8 cellular contexts compared by ENCODE assay signal in the genomic region with DNA sequence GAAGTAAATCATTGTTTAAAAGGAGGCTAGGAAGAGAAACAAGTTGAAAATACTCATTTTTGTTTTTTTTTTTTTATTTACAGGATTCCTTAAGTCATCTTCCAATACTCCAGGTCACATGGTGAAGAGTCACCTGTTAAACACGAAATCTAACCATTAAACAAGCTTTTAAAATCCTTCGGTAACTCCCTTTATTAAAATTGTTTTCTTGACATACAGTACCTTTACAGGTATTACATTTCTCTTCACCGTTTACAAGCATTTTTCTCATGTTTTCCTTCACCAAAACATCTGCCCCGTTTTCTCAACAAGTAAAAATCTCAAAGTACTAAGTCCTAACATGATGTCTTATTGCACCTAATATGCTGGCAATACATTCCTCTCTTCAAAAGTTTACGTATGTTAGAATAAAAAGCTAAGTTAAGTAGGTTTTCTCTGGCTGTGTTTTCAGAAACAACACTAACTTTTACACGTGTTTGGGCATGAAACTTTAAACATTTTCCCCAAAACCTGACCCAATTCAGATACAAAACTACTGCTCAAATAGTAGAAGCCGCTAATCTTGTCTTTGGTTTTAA. TPM values are rescaled to one million over a fixed set of nuclear protein-coding genes. Genes with fewer than 3 reads are reported as not detected.
DNase-seq lines count a peak whose midpoint lies in the region; ATAC-seq, FAIRE-seq and TF ChIP-seq lines count a peak whose summit lies in the region.

No MANE protein-coding gene starts in this region.

- ATAC-seq in A549 (no peak), HG03045 (IDR thresholded peaks at IDR 0.05; ENCODE audit: unreplicated experiment) (no peak)

- H2BK15ac ChIP-seq in mesendoderm (replicated peaks; ENCODE audit: low read depth), result no peak overlapping the region

- no peaks in the 10 kb centered on the region for H3K9me3 Mint-ChIP-seq in brain

- no peak for TF ChIP-seq POLR2A in A549 (IDR thresholded peaks at IDR 0.05; ENCODE audit: low read length)

- peak overlapping the region; percentile 96 for H3K4ac ChIP-seq in mesendoderm (ENCODE audit: low read depth, low read length)

- H3K9me3 ChIP-seq in A549, result no peaks in the 10 kb centered on the region
- no peaks in the 10 kb centered on the region for H3K9me3 ChIP-seq in HUES48 (ENCODE audit: control insufficient read depth, insufficient read depth, low read length)

- H3K18ac ChIP-seq in mesendoderm (ENCODE audit: low read length), result peak overlapping the region; percentile 98

- H3K56ac ChIP-seq in mesendoderm (ENCODE audit: low read length), result peak overlapping the region; percentile 99

- peaks cover 6% of the 10 kb centered on the region for H3K27me3 Mint-ChIP-seq in brain

- no peak overlapping the region for H2BK120ac ChIP-seq in mesendoderm (ENCODE audit: low read depth, low read length)

- no peak for FAIRE-seq in A549 (lab: Jason Lieb, UNC)

- peak overlapping the region; percentile 40 to 92 (median 91) for H3K27ac Mint-ChIP-seq in brain

- H3K36me3 Mint-ChIP-seq in brain, result peaks cover 33% of the 10 kb centered on the region

- H3K9ac ChIP-seq in HUES48 (ENCODE audit: low read depth, low read length), result peak overlapping the region; percentile 100
- H3K9ac ChIP-seq in mesendoderm (ENCODE audit: low read length), result peak overlapping the region; percentile 98

- CTCF ChIA-PET in A549 (lab: Yijun Ruan, JAX), result interaction anchor here (1.0 to 1.5 kb wide), 5 partner anchors 23 to 293 kb away, joined by 3 to 5 read pairs (median 4); no protein-coding TSS in a partner anchor

- H3K36me3 ChIP-seq in HUES48 (ENCODE audit: control insufficient read depth, insufficient read depth, low read length) (peaks cover 7% of the 10 kb centered on the region), mesendoderm (ENCODE audit: control insufficient read depth, insufficient read depth, low read length) (no peaks in the 10 kb centered on the region)

- TF ChIP-seq RAD21 in A549 (conservative IDR thresholded peaks at IDR 0.05 in 1 of 2, IDR thresholded peaks at IDR 0.05 in 1 of 2), result no peak

- peak overlapping the region; percentile 83 for H3K23ac ChIP-seq in mesendoderm (ENCODE audit: low read length)

- H3K27ac ChIP-seq in A549 (peak overlapping the region; percentile 99), HUES48 (ENCODE audit: low read depth, low read length) (peak overlapping the region; percentile 100), mesendoderm (ENCODE audit: low read depth, low read length) (peak overlapping the region; percentile 99)

- no peak overlapping the region for H4K5ac ChIP-seq in mesendoderm (ENCODE audit: low read length)

- no peaks in the 10 kb centered on the region for H3K27me3 ChIP-seq in HUES48 (ENCODE audit: control insufficient read depth, insufficient read depth, low read length)
- no peaks in the 10 kb centered on the region for H3K27me3 ChIP-seq in mesendoderm (ENCODE audit: insufficient read depth, low read length, poor library complexity)

- no peak overlapping the region for H2BK5ac ChIP-seq in mesendoderm (ENCODE audit: low read length)

- DNase-seq in A549 (ENCODE audit: low read depth in 1 of 2, low spot score in 1 of 2), result peak in 1 of 2 experiments; percentile 31
- DNase-seq in mesendoderm, result no peak
- no peak for DNase-seq in middle frontal gyrus (ENCODE audit: extremely low spot score, low spot score)
- DNase-seq in NOMO-1 treated with dmso at 0.1 percent for 144 hours (lab: John Stamatoyannopoulos, UW; ENCODE audit: unreplicated experiment), result no peak
- DNase-seq in NCI-H2227 (lab: John Stamatoyannopoulos, UW; ENCODE audit: unreplicated experiment), result no peak

- no peak for TF ChIP-seq EP300 in A549 (IDR thresholded peaks at IDR 0.05)

- peak overlapping the region; percentile 86 to 98 (median 88) for H3K4me3 Mint-ChIP-seq in brain

- H3K4me2 ChIP-seq in A549, result peak overlapping the region; percentile 96
- H3K4me2 ChIP-seq in mesendoderm (ENCODE audit: low read length), result peak overlapping the region; percentile 42

- TF ChIP-seq CTCF in A549 (IDR thresholded peaks at IDR 0.05) (no peak), brain (conservative IDR thresholded peaks at IDR 0.05) (no peak)

- POLR2A ChIA-PET in A549 (lab: Yijun Ruan, JAX), result interaction anchor here (2.0 kb wide), 1 partner anchor 98 kb away, joined by 12 read pairs; the partner anchor contains the start of gene RHOB

- H3K4me1 Mint-ChIP-seq in brain, result peaks cover 53% of the 10 kb centered on the region

- no peak overlapping the region for H4K8ac ChIP-seq in mesendoderm (ENCODE audit: low read depth, low read length)

- no peaks in the 10 kb centered on the region for H3K79me1 ChIP-seq in mesendoderm (ENCODE audit: low read length)

- H3K4me1 ChIP-seq in A549 (peaks cover 45% of the 10 kb centered on the region), HUES48 (ENCODE audit: control insufficient read depth, insufficient read depth, low read length) (peaks cover 51% of the 10 kb centered on the region), mesendoderm (ENCODE audit: control insufficient read depth, low read depth, low read length) (peaks cover 14% of the 10 kb centered on the region)

- no peak overlapping the region for H2AK5ac ChIP-seq in mesendoderm (ENCODE audit: low read length)

- H3K4me3 ChIP-seq in A549, result peak overlapping the region; percentile 84
- H3K4me3 ChIP-seq in HUES48 (ENCODE audit: low read depth, low read length), result peak overlapping the region; percentile 86
- H3K4me3 ChIP-seq in mesendoderm (ENCODE audit: low read length), result peak overlapping the region; percentile 93

- H3K79me2 ChIP-seq in mesendoderm (ENCODE audit: control insufficient read depth, insufficient read depth, low read length), result peaks cover 53% of the 10 kb centered on the region

- under 1% methylated on average over 7 of the region's 7 CpGs for WGBS in A549 (ENCODE audit: missing lambda C conversion rate)
- no CpG with 5 or more reads among the region's 7 CpGs for WGBS in mesendoderm (ENCODE audit: extremely low coverage, insufficient coverage, low lambda C conversion rate)

TF ChIP-seq in A549, 52 proteins besides CTCF, POLR2A, EP300 and RAD21:
- 0 out of 2 replicates have a peak, but pooled peaks have one; percentile 37 for TF ChIP-seq TFCP2L1 (CRISPR knock-in tag; IDR thresholded peaks at IDR 0.05)
- TF ChIP-seq, protein P1, sequence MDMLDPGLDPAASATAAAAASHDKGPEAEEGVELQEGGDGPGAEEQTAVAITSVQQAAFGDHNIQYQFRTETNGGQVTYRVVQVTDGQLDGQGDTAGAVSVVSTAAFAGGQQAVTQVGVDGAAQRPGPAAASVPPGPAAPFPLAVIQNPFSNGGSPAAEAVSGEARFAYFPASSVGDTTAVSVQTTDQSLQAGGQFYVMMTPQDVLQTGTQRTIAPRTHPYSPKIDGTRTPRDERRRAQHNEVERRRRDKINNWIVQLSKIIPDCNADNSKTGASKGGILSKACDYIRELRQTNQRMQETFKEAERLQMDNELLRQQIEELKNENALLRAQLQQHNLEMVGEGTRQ (IDR thresholded peaks at IDR 0.05), result peak; percentile 69
- no peak for TF ChIP-seq HEYL (CRISPR knock-in tag; IDR thresholded peaks at IDR 0.05)
- no peak for TF ChIP-seq POLR2AphosphoS2 (conservative IDR thresholded peaks at IDR 0.05; ENCODE audit: low read length)

RNA-seq across cellular contexts. Expression of gene PUM2, which starts 1.1 kb away (rescaled TPM):
- polyA plus RNA-seq in A549 (2011; rRNA removed), result 93.8 and 94.2 TPM in 2 replicates
- polyA plus RNA-seq in A549 (2012; cell fraction: cytosol; rRNA removed), result 21.5 and 30.3 TPM in 2 replicates
- 18.3 and 23.5 TPM in 2 replicates for polyA plus RNA-seq in A549 (2012; cell fraction: nucleus; rRNA removed)
- 44.6 to 45.2 TPM (median 44.8 TPM) in 3 replicates for polyA plus RNA-seq in A549 (2017; fragmentation: RNase III; extraction: RNeasy Plus Mini Kit Qiagen cat#74134 plus additional on column Dnase treatment)
- 196 and 245 TPM in 2 replicates for polyA minus RNA-seq in A549 (2011; rRNA and poly(A)+ RNA removed)
- 33.2 TPM for polyA plus RNA-seq in brain (ENCODE audit: insufficient read depth, low read depth, low replicate concordance)
- 41.5 TPM for polyA plus RNA-seq in mesendoderm (2013, experiment 1 of 2)
- 40.2 TPM for polyA plus RNA-seq in mesendoderm (2013, experiment 2 of 2)
